Comparison of ENCODE assay signal across 16 cellular contexts in the genomic region with DNA sequence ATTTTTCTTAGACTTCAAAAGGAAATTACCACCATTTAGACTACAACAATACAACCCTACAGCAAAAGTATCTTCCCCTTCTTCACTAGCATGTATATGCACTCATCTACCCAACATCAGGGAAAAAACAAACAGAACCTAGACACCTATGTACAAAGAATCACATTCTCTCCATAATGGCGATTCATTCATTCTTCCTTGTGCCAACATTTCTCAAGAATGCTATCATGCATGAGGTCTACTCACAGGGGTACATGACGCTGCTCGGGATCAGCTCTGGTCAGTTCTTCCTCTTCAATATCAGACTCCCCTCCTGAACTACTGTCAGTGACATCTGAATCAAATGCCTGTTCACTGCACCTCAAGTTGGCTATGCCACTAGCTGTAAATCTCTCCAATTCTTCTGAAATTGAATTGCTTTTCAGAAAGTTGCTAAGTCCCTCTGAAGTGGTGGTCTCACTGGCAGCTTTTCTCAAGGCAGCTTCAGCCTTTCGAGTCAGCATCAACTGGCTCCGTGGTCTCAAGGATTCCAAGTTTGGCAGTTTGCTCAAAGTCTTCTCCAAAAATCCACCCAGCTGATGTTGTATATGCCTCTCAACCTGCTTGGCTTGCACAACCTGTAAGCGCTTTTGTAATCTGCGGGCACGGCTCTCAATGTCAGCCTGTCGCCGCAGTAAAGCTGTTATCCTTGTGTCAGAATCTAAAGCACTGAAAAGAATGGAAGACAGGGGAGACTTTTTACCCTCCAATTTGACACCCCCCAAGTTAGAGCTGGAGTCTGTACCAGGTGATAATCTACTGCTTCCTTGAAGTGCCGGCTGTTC. TPM values are rescaled to one million over a fixed set of nuclear protein-coding genes. Genes with fewer than 3 reads are reported as not detected.
A peak's percentile ranks its signal among the peaks of the same experiment; 100 is the strongest.
DNase-seq lines count a peak whose midpoint lies in the region; ATAC-seq and TF ChIP-seq lines count a peak whose summit lies in the region.
"Had no signal": no experiment of that assay in that cellular context is flagged by ENCODE, and none has a peak within 500 bp of the region (broad histone marks: within the 10 kb centered on the region; RNA-seq: fewer than 3 reads in every experiment).

No MANE protein-coding gene starts in this region.

- H3K36me3 ChIP-seq in A673 (ENCODE audit: insufficient read depth, low read length, poor library complexity, severe bottlenecking): peaks cover 37% of the 10 kb centered on the region
- peaks cover 33% of the 10 kb centered on the region for H3K36me3 ChIP-seq in CD4-positive, alpha-beta memory T cell (ENCODE audit: insufficient read depth, low read length)

- peak overlapping the region; percentile 7 for H3K27ac ChIP-seq in A673 (ENCODE audit: low read depth, low read length, poor library complexity, severe bottlenecking)
- no peak overlapping the region for H3K27ac ChIP-seq in CD4-positive, alpha-beta memory T cell (ENCODE audit: low read depth, low read length)
- H3K27ac ChIP-seq: BLaER1 had no signal

- no peak for ATAC-seq in activated CD8-positive, alpha-beta T cell treated with anti-CD3 and anti-CD28 coated beads for 36 hours
- ATAC-seq in memory B cell (ENCODE audit: low read depth): no peak
- no peak for ATAC-seq in HG03196 (IDR thresholded peaks at IDR 0.05; ENCODE audit: unreplicated experiment)
- no peak for ATAC-seq in GM19351 (IDR thresholded peaks at IDR 0.05; ENCODE audit: unreplicated experiment)

- H3K27ac Mint-ChIP-seq in CD4-positive, alpha-beta memory T cell: peak overlapping the region; percentile 0 to 77 (median 33)
- peak overlapping the region; percentile 34 for H3K27ac Mint-ChIP-seq in activated CD8-positive, alpha-beta T cell treated with anti-CD3 and anti-CD28 coated beads for 36 hours
- peak overlapping the region; percentile 10 for H3K27ac Mint-ChIP-seq in memory B cell
- H3K27ac Mint-ChIP-seq: activated CD8-positive, alpha-beta memory T cell treated with anti-CD3 and anti-CD28 coated beads, Interleukin-2, amount 10 ng/mL, durations not matched to agents 7 days and 5 days had no signal

- H3K4me3 Mint-ChIP-seq in CD4-positive, alpha-beta memory T cell: peak overlapping the region in 6 of 8 donors; percentile 1 to 59 (median 6)
- no peak overlapping the region for H3K4me3 Mint-ChIP-seq in activated CD8-positive, alpha-beta T cell treated with anti-CD3 and anti-CD28 coated beads for 36 hours
- no peak overlapping the region for H3K4me3 Mint-ChIP-seq in memory B cell
- H3K4me3 Mint-ChIP-seq: activated CD8-positive, alpha-beta memory T cell treated with anti-CD3 and anti-CD28 coated beads, Interleukin-2, amount 10 ng/mL, durations not matched to agents 7 days and 5 days had no signal

- peaks cover 62 to 96% (median 82%) of the 10 kb centered on the region in 4 donors for H3K4me1 Mint-ChIP-seq in CD4-positive, alpha-beta memory T cell
- peaks cover 84% of the 10 kb centered on the region for H3K4me1 Mint-ChIP-seq in activated CD8-positive, alpha-beta T cell treated with anti-CD3 and anti-CD28 coated beads for 36 hours (ENCODE audit: low read depth)
- peaks cover 18% of the 10 kb centered on the region for H3K4me1 Mint-ChIP-seq in memory B cell

- no peaks in the 10 kb centered on the region for H3K9me3 ChIP-seq in A673 (ENCODE audit: low read depth, low read length, poor library complexity, severe bottlenecking)
- no peaks in the 10 kb centered on the region for H3K9me3 ChIP-seq in CD4-positive, alpha-beta memory T cell (ENCODE audit: control insufficient read depth in 1 of 2, low read length in 2 of 2)
- H3K9me3 ChIP-seq: MG63 had no signal

- no peak overlapping the region for H3K4me3 ChIP-seq in A673 (ENCODE audit: low read depth, low read length, poor library complexity, severe bottlenecking)
- no peak overlapping the region for H3K4me3 ChIP-seq in CD4-positive, alpha-beta memory T cell (ENCODE audit: low read length in 2 of 2)
- H3K4me3 ChIP-seq: BLaER1, MG63 had no signal

- no peak for TF ChIP-seq CTCF in A673 (conservative IDR thresholded peaks at IDR 0.05; ENCODE audit: low read depth, low read length)
- TF ChIP-seq CTCF in activated CD8-positive, alpha-beta T cell treated with anti-CD3 and anti-CD28 coated beads for 36 hours (IDR thresholded peaks at IDR 0.05): no peak

- intact Hi-C loops in A673 (cut with micrococcal nuclease; ENCODE audit: unreplicated experiment): no loop called here
- intact Hi-C loops in CD4-positive, alpha-beta memory T cell (cut with micrococcal nuclease): no loop called here
- intact Hi-C loops in activated CD8-positive, alpha-beta T cell treated with anti-CD3 and anti-CD28 coated beads for 36 hours (cut with micrococcal nuclease): no loop called here

- no peaks in the 10 kb centered on the region for H3K27me3 ChIP-seq in A673 (replicated peaks; ENCODE audit: insufficient read depth, low read depth, low read length, poor library complexity)
- no peaks in the 10 kb centered on the region for H3K27me3 ChIP-seq in CD4-positive, alpha-beta memory T cell (ENCODE audit: insufficient read depth, low read length)
- H3K27me3 ChIP-seq: BLaER1, MG63 had no signal

- DNase-seq in A673 (ENCODE audit: low spot score) (no peak), memory B cell (ENCODE audit: low spot score in 2 of 2) (no peak), NCI-H1694 (lab: John Stamatoyannopoulos, UW) (no peak)
- DNase-seq in CD4-positive, alpha-beta memory T cell: no peak
- no peak for DNase-seq in activated CD8-positive, alpha-beta T cell treated with anti-CD3 and anti-CD28 coated beads for 36 hours
- DNase-seq: activated CD8-positive, alpha-beta memory T cell treated with anti-CD3 and anti-CD28 coated beads, Interleukin-2, amount 10 ng/mL, durations not matched to agents 7 days and 5 days; activated naive CD4-positive, alpha-beta T cell treated with anti-CD3 and anti-CD28 coated beads, Interleukin-2, amount 50 U/mL, for 16 hours; DND-41; effector CD4-positive, alpha-beta T cell; kidney glomerular epithelial cell; MG63; NCI-H1930; NCI-H510A had no signal

- H3K36me3 Mint-ChIP-seq in CD4-positive, alpha-beta memory T cell: peaks cover 30 to 61% of the 10 kb centered on the region in 2 donors
- peaks cover 51% of the 10 kb centered on the region for H3K36me3 Mint-ChIP-seq in activated CD8-positive, alpha-beta T cell treated with anti-CD3 and anti-CD28 coated beads for 36 hours (ENCODE audit: low read depth)
- peaks cover 19% of the 10 kb centered on the region for H3K36me3 Mint-ChIP-seq in memory B cell

- CTCF ChIA-PET in A673 (lab: Charles Lee): no interaction called here
- CTCF ChIA-PET in CD4-positive, alpha-beta memory T cell (lab: Charles Lee; ENCODE audit: partially characterized antibody): interaction anchor here (1.0 to 4.0 kb wide), 4 partner anchors 17 to 25 kb away, joined by 3 to 17 read pairs (median 6); a partner anchor contains a TSS
- CTCF ChIA-PET in activated CD8-positive, alpha-beta T cell treated with anti-CD3 and anti-CD28 coated beads for 36 hours (lab: Charles Lee): interaction anchor here (0.9 to 3.5 kb wide), 6 partner anchors 10 to 127 kb away, joined by 3 to 14 read pairs (median 4); no protein-coding TSS in a partner anchor

- H3K4me1 ChIP-seq in A673 (ENCODE audit: insufficient read depth, low read length, poor library complexity, severe bottlenecking): peaks cover 30% of the 10 kb centered on the region
- H3K4me1 ChIP-seq in CD4-positive, alpha-beta memory T cell (ENCODE audit: insufficient read depth, low read length): peaks cover 95% of the 10 kb centered on the region
- H3K4me1 ChIP-seq: BLaER1 had no signal

- POLR2A ChIA-PET in A673 (lab: Charles Lee; ENCODE audit: low non-redundant PET): no interaction called here
- POLR2A ChIA-PET in CD4-positive, alpha-beta memory T cell (lab: Charles Lee; ENCODE audit: partially characterized antibody): interaction anchor here (1.0 to 3.6 kb wide), 5 partner anchors 11 to 25 kb away, joined by 3 to 15 read pairs (median 7); a partner anchor contains a TSS
- POLR2A ChIA-PET in activated CD8-positive, alpha-beta T cell treated with anti-CD3 and anti-CD28 coated beads for 36 hours (lab: Charles Lee): interaction anchor here (1.1 to 1.9 kb wide), 4 partner anchors 11 to 125 kb away, joined by 3 to 5 read pairs (median 3); no protein-coding TSS in a partner anchor

- BruUV-seq in A673 (replicated peaks; lab: Mats Ljungman, UMichigan): TSS peak; percentile 27

- no peaks in the 10 kb centered on the region for H3K9me3 Mint-ChIP-seq in CD4-positive, alpha-beta memory T cell
- H3K9me3 Mint-ChIP-seq in activated CD8-positive, alpha-beta T cell treated with anti-CD3 and anti-CD28 coated beads for 36 hours: no peaks in the 10 kb centered on the region
- no peaks in the 10 kb centered on the region for H3K9me3 Mint-ChIP-seq in memory B cell

- no peaks in the 10 kb centered on the region for H3K27me3 Mint-ChIP-seq in CD4-positive, alpha-beta memory T cell
- H3K27me3 Mint-ChIP-seq in activated CD8-positive, alpha-beta T cell treated with anti-CD3 and anti-CD28 coated beads for 36 hours: no peaks in the 10 kb centered on the region
- no peaks in the 10 kb centered on the region for H3K27me3 Mint-ChIP-seq in memory B cell
- H3K27me3 Mint-ChIP-seq: activated CD8-positive, alpha-beta memory T cell treated with anti-CD3 and anti-CD28 coated beads, Interleukin-2, amount 10 ng/mL, durations not matched to agents 7 days and 5 days had no signal

RNA-seq across cellular contexts. Expression of a gene that starts 22.4 kb away (rescaled TPM):
- total RNA-seq in A673 (2021): 64.9 and 77.6 TPM in 2 replicates
- 100 to 1,000 TPM; 190 to 206 TPM for total RNA-seq in CD4-positive, alpha-beta memory T cell
- 10 to 100 TPM in 1 of 2 donors, 1 to 10 TPM in 1; 6.7 to 24.3 TPM for polyA plus RNA-seq in CD4-positive, alpha-beta memory T cell
- total RNA-seq in activated CD8-positive, alpha-beta T cell treated with anti-CD3 and anti-CD28 coated beads for 36 hours: 10 to 100 TPM; 54.4 to 55.3 TPM

Comparison
In these comparisons a context has a peak if more than half of its experiments do, and no peak if none do; other contexts are left out.
1. H3K4me3 Mint-ChIP-seq: peak in CD4-positive, alpha-beta memory T cell (6 of 8); none in activated CD8-positive, alpha-beta T cell treated with anti-CD3 and anti-CD28 coated beads for 36 hours (single experiment) and memory B cell (single experiment).
2. Peak in every context shown above with its lines, with median percentiles within 50 percentile points of each other: H3K27ac Mint-ChIP-seq.